1 cellular context compared by ENCODE assay signal in genomic region chr10:103278862-103279298, GRCh38.
TF ChIP-seq lines count a peak whose summit lies in the region.

No MANE protein-coding gene starts in this region.

TF ChIP-seq in WTC11, 78 proteins besides CTCF, POLR2A, EP300 and RAD21 (continued from another document):
- TF ChIP-seq, protein P1, sequence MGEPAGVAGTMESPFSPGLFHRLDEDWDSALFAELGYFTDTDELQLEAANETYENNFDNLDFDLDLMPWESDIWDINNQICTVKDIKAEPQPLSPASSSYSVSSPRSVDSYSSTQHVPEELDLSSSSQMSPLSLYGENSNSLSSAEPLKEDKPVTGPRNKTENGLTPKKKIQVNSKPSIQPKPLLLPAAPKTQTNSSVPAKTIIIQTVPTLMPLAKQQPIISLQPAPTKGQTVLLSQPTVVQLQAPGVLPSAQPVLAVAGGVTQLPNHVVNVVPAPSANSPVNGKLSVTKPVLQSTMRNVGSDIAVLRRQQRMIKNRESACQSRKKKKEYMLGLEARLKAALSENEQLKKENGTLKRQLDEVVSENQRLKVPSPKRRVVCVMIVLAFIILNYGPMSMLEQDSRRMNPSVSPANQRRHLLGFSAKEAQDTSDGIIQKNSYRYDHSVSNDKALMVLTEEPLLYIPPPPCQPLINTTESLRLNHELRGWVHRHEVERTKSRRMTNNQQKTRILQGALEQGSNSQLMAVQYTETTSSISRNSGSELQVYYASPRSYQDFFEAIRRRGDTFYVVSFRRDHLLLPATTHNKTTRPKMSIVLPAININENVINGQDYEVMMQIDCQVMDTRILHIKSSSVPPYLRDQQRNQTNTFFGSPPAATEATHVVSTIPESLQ (CRISPR knock-in tag; IDR thresholded peaks at IDR 0.05) = no peak
- TF ChIP-seq, protein P2, sequence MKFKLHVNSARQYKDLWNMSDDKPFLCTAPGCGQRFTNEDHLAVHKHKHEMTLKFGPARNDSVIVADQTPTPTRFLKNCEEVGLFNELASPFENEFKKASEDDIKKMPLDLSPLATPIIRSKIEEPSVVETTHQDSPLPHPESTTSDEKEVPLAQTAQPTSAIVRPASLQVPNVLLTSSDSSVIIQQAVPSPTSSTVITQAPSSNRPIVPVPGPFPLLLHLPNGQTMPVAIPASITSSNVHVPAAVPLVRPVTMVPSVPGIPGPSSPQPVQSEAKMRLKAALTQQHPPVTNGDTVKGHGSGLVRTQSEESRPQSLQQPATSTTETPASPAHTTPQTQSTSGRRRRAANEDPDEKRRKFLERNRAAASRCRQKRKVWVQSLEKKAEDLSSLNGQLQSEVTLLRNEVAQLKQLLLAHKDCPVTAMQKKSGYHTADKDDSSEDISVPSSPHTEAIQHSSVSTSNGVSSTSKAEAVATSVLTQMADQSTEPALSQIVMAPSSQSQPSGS (CRISPR knock-in tag; IDR thresholded peaks at IDR 0.05; ENCODE audit: borderline replicate concordance, low read depth) = peak; percentile 34; the same call in 1 of the 2 replicates
- TF ChIP-seq SMAD3 (CRISPR knock-in tag; IDR thresholded peaks at IDR 0.05; ENCODE audit: borderline replicate concordance) (0 out of 2 replicates have a peak, but pooled peaks have one; percentile 67), PRRX2 (CRISPR knock-in tag; IDR thresholded peaks at IDR 0.05) (no peak), AR (CRISPR knock-in tag; IDR thresholded peaks at IDR 0.05) (no peak), CBFB (CRISPR knock-in tag; IDR thresholded peaks at IDR 0.05; ENCODE audit: low read depth) (peak; percentile 79; the same call in 1 of the 2 replicates), FOXJ3 (CRISPR knock-in tag; IDR thresholded peaks at IDR 0.05; ENCODE audit: borderline replicate concordance) (no peak), FOXK1 (CRISPR knock-in tag; IDR thresholded peaks at IDR 0.05) (peak; percentile 61; the same call in 1 of the 2 replicates), ZNF396 (CRISPR knock-in tag; IDR thresholded peaks at IDR 0.05; ENCODE audit: borderline replicate concordance) (no peak), CREB1 (CRISPR knock-in tag; IDR thresholded peaks at IDR 0.05) (0 out of 2 replicates have a peak, but pooled peaks have one; percentile 62), ETV6 (CRISPR knock-in tag; IDR thresholded peaks at IDR 0.05) (no peak), ZNF138 (CRISPR knock-in tag; conservative IDR thresholded peaks at IDR 0.05) (no peak), STAT6 (CRISPR knock-in tag; conservative IDR thresholded peaks at IDR 0.05; ENCODE audit: low read depth) (no peak), ZNF219 (CRISPR knock-in tag; IDR thresholded peaks at IDR 0.05; ENCODE audit: borderline replicate concordance) (no peak), ESRRA (CRISPR knock-in tag; IDR thresholded peaks at IDR 0.05; ENCODE audit: borderline replicate concordance) (no peak), ELF4 (CRISPR knock-in tag; IDR thresholded peaks at IDR 0.05; ENCODE audit: low read depth) (no peak), ZNF263 (CRISPR knock-in tag; IDR thresholded peaks at IDR 0.05; ENCODE audit: low read depth) (no peak)
- TF ChIP-seq, protein P3, sequence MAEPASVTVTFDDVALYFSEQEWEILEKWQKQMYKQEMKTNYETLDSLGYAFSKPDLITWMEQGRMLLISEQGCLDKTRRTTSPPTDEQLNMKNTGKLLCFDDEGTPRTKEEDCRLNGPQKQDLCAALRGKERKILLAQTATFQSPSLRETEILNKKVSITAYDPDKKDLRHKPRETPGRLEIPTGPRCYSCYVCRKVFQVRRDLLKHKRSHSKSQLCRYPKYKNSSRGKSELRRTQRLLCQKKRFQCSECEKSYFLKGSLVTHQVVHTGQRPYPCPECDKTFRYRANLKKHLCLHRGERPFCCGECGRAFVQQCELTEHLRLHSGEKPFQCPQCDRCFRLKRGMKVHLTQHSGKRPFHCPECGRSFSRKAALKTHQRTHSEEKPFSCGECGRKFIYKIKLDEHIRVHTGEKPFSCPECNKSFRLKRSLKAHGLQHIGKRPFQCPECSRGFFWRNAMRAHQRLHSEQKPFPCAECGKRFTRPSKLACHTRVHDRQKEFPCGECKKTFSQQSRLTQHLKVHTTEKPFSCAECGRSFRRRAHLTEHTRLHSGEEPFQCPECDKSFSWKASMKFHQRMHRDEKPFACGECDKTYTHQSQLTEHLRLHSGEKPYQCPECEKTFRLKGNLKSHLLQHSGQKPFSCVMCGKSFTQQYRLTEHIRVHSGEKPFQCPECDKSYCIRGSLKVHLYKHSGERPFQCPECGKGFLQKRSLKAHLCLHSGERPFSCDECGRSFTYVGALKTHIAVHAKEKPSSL (CRISPR knock-in tag; conservative IDR thresholded peaks at IDR 0.05) = no peak
- TF ChIP-seq, protein P4, sequence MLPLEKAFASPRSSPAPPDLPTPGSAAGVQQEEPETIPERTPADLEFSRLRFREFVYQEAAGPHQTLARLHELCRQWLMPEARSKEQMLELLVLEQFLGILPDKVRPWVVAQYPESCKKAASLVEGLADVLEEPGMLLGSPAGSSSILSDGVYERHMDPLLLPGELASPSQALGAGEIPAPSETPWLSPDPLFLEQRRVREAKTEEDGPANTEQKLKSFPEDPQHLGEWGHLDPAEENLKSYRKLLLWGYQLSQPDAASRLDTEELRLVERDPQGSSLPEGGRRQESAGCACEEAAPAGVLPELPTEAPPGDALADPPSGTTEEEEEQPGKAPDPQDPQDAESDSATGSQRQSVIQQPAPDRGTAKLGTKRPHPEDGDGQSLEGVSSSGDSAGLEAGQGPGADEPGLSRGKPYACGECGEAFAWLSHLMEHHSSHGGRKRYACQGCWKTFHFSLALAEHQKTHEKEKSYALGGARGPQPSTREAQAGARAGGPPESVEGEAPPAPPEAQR (CRISPR knock-in tag; IDR thresholded peaks at IDR 0.05) = no peak
- TF ChIP-seq, protein P5, sequence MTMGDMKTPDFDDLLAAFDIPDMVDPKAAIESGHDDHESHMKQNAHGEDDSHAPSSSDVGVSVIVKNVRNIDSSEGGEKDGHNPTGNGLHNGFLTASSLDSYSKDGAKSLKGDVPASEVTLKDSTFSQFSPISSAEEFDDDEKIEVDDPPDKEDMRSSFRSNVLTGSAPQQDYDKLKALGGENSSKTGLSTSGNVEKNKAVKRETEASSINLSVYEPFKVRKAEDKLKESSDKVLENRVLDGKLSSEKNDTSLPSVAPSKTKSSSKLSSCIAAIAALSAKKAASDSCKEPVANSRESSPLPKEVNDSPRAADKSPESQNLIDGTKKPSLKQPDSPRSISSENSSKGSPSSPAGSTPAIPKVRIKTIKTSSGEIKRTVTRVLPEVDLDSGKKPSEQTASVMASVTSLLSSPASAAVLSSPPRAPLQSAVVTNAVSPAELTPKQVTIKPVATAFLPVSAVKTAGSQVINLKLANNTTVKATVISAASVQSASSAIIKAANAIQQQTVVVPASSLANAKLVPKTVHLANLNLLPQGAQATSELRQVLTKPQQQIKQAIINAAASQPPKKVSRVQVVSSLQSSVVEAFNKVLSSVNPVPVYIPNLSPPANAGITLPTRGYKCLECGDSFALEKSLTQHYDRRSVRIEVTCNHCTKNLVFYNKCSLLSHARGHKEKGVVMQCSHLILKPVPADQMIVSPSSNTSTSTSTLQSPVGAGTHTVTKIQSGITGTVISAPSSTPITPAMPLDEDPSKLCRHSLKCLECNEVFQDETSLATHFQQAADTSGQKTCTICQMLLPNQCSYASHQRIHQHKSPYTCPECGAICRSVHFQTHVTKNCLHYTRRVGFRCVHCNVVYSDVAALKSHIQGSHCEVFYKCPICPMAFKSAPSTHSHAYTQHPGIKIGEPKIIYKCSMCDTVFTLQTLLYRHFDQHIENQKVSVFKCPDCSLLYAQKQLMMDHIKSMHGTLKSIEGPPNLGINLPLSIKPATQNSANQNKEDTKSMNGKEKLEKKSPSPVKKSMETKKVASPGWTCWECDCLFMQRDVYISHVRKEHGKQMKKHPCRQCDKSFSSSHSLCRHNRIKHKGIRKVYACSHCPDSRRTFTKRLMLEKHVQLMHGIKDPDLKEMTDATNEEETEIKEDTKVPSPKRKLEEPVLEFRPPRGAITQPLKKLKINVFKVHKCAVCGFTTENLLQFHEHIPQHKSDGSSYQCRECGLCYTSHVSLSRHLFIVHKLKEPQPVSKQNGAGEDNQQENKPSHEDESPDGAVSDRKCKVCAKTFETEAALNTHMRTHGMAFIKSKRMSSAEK (CRISPR knock-in tag; IDR thresholded peaks at IDR 0.05; ENCODE audit: borderline replicate concordance) = no peak
